In genomic region chr1:228019722-228020083, GRCh38 we compare ENCODE assay signal across 8 cellular contexts. TPM values are rescaled to one million over a fixed set of nuclear protein-coding genes. Genes with fewer than 3 reads are reported as not detected.
"Had no signal": no experiment of that assay in that cellular context is flagged by ENCODE, and none has a peak within 500 bp of the region (broad histone marks: within the 10 kb centered on the region; RNA-seq: fewer than 3 reads in every experiment).

No MANE protein-coding gene starts in this region.

RNA-seq across cellular contexts. Expression of gene WNT3A, which starts 12.9 kb away (rescaled TPM):
- total RNA-seq: LHCN-M2, MCF 10A, NCI-H460, OCI-LY7, Right ventricle myocardium inferior, RPMI7951, SJCRH30, SK-MEL-5 had no signal
